ENCODE assay signal across 12 cellular contexts in the genomic region with DNA sequence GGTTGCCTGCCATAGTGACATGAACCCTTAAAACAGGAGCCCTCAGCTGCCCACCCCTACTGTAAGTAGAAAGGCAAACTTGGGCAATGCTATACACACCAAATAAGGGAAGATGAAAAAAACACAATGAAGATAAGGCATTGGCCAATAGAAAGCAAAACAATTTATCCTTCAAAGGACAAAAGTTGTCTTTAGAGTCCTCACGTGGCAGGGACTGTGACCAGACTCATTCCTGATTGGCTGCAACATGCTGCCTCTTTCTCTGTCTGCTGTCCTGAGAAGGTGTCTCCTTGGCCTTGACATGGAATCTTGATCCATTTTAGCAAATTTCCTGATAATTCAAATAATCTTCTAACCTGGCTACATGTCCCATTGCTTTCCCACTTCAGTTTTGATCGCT.
DNase-seq lines count a peak whose midpoint lies in the region; ATAC-seq, FAIRE-seq and TF ChIP-seq lines count a peak whose summit lies in the region.
"Had no signal": no experiment of that assay in that cellular context is flagged by ENCODE, and none has a peak within 500 bp of the region (broad histone marks: within the 10 kb centered on the region; RNA-seq: fewer than 3 reads in every experiment).

No MANE protein-coding gene starts in this region.

- dilution Hi-C loops in keratinocyte (cut with MboI; ENCODE audit: extremely low pct_ligation_motif_present, low sequenced_read_pairs): no loop called here

- no peaks in the 10 kb centered on the region for H3K4me1 Mint-ChIP-seq in CD4-positive, alpha-beta memory T cell

- H3K27ac Mint-ChIP-seq in CD4-positive, alpha-beta memory T cell: no peak overlapping the region

- H3K36me3 Mint-ChIP-seq in CD4-positive, alpha-beta memory T cell: peaks cover 46 to 62% of the 10 kb centered on the region in 2 donors

- POLR2A ChIA-PET in CD4-positive, alpha-beta memory T cell (lab: Charles Lee; ENCODE audit: partially characterized antibody): no interaction called here

- DNase-seq in DMS79 (lab: John Stamatoyannopoulos, UW) (peak; percentile 44), colonic mucosa (no peak), keratinocyte (ENCODE audit: low read depth, low spot score) (no peak), T1000 (lab: John Stamatoyannopoulos, UW) (no peak), hypothalamus (lab: John Stamatoyannopoulos, UW) (no peak)
- DNase-seq in CD4-positive, alpha-beta memory T cell: no peak
- DNase-seq: activated CD4-positive, alpha-beta T cell treated with anti-CD3 and anti-CD28 coated beads, Interleukin-2, amount 50 U/mL, for 1 hour; central memory CD4-positive, alpha-beta T cell; H7 had no signal

- H3K27me3 ChIP-seq in colonic mucosa (no peaks in the 10 kb centered on the region), keratinocyte (ENCODE audit: control insufficient read depth, extremely low read depth, insufficient read depth, low read length) (no peaks in the 10 kb centered on the region), skeletal muscle tissue (ENCODE audit: control insufficient read depth in 3 of 3, insufficient read depth in 3 of 3, low read length in 3 of 3) (no peaks in the 10 kb centered on the region)
- no peaks in the 10 kb centered on the region for H3K27me3 ChIP-seq in CD4-positive, alpha-beta memory T cell (ENCODE audit: insufficient read depth, low read length)

- H3K9me3 ChIP-seq in colonic mucosa (no peaks in the 10 kb centered on the region), keratinocyte (ENCODE audit: control insufficient read depth, low read depth, low read length) (no peaks in the 10 kb centered on the region), skeletal muscle tissue (ENCODE audit: control insufficient read depth in 3 of 3, low read length in 3 of 3) (no peaks in the 10 kb centered on the region)
- H3K9me3 ChIP-seq in CD4-positive, alpha-beta memory T cell (ENCODE audit: control insufficient read depth in 1 of 2, low read length in 2 of 2): no peaks in the 10 kb centered on the region

- H3K27me3 Mint-ChIP-seq in CD4-positive, alpha-beta memory T cell: no peaks in the 10 kb centered on the region

- ATAC-seq in GM21423 (IDR thresholded peaks at IDR 0.05; ENCODE audit: unreplicated experiment): no peak

- H3K9me3 Mint-ChIP-seq in CD4-positive, alpha-beta memory T cell: no peaks in the 10 kb centered on the region

- TF ChIP-seq CTCF in colonic mucosa (IDR thresholded peaks at IDR 0.05) (no peak), keratinocyte (optimal IDR thresholded peaks at IDR 0.05 in 1 of 3, IDR thresholded peaks at IDR 0.05 in 1 of 3, conservative IDR thresholded peaks at IDR 0.05 in 1 of 3; ENCODE audit: extremely low read depth in 1 of 3, insufficient read depth in 2 of 3, low read length in 3 of 3) (no peak)

- CTCF ChIA-PET in CD4-positive, alpha-beta memory T cell (lab: Charles Lee; ENCODE audit: partially characterized antibody): no interaction called here

- no peaks in the 10 kb centered on the region for H4K20me1 ChIP-seq in keratinocyte (ENCODE audit: control insufficient read depth, extremely low read depth, insufficient read depth, low read length)

- intact Hi-C loops in colonic mucosa (cut with DNase I): no loop called here
- intact Hi-C loops in CD4-positive, alpha-beta memory T cell (cut with micrococcal nuclease): no loop called here

- no peak overlapping the region for H3K4me2 ChIP-seq in keratinocyte (ENCODE audit: control insufficient read depth, extremely low read depth, insufficient read depth, low read depth, low read length)
- H3K4me2 ChIP-seq: PC-9 had no signal

- no peaks in the 10 kb centered on the region for H3K9me1 ChIP-seq in keratinocyte (ENCODE audit: control insufficient read depth, extremely low read depth, insufficient read depth, low read length)

- H3K4me3 ChIP-seq in colonic mucosa (no peak overlapping the region), keratinocyte (ENCODE audit: control insufficient read depth in 2 of 3, extremely low read depth in 1 of 3, insufficient read depth in 2 of 3, low read depth in 1 of 3, low read length in 3 of 3) (no peak overlapping the region), skeletal muscle tissue (ENCODE audit: low read length in 3 of 3) (no peak overlapping the region)
- no peak overlapping the region for H3K4me3 ChIP-seq in CD4-positive, alpha-beta memory T cell (ENCODE audit: low read length in 2 of 2)
- H3K4me3 ChIP-seq: PC-9 had no signal

- no peaks in the 10 kb centered on the region for H3K36me3 ChIP-seq in colonic mucosa
- H3K36me3 ChIP-seq in keratinocyte (ENCODE audit: control insufficient read depth in 2 of 2, extremely low read depth in 1 of 2, insufficient read depth in 2 of 2, low read length in 2 of 2): peaks cover 10 to 15% of the 10 kb centered on the region in 2 experiments
- H3K36me3 ChIP-seq in skeletal muscle tissue (ENCODE audit: control insufficient read depth in 3 of 3, insufficient read depth in 3 of 3, low read length in 3 of 3): peaks cover 3 to 26% (median 6%) of the 10 kb centered on the region in 3 donors
- peaks cover 4% of the 10 kb centered on the region for H3K36me3 ChIP-seq in CD4-positive, alpha-beta memory T cell (ENCODE audit: insufficient read depth, low read length)

- peak; percentile 20 for FAIRE-seq in keratinocyte (lab: Jason Lieb, UNC)

- no peaks in the 10 kb centered on the region for H3K79me2 ChIP-seq in keratinocyte (ENCODE audit: control insufficient read depth, insufficient read depth, low read length)

- H3K4me1 ChIP-seq in colonic mucosa (no peaks in the 10 kb centered on the region), keratinocyte (ENCODE audit: control insufficient read depth, extremely low read depth, insufficient read depth, low read length) (peaks cover 27% of the 10 kb centered on the region), skeletal muscle tissue (ENCODE audit: control insufficient read depth in 3 of 3, insufficient read depth in 3 of 3, low read length in 3 of 3) (peaks cover 26 to 31% (median 29%) of the 10 kb centered on the region in 3 donors)
- H3K4me1 ChIP-seq in CD4-positive, alpha-beta memory T cell (ENCODE audit: insufficient read depth, low read length): no peaks in the 10 kb centered on the region

- H3K9ac ChIP-seq in colonic mucosa (ENCODE audit: low read depth in 2 of 2, low read length in 2 of 2) (no peak overlapping the region), keratinocyte (ENCODE audit: control insufficient read depth, extremely low read depth, insufficient read depth, low read length) (no peak overlapping the region), skeletal muscle tissue (ENCODE audit: low read depth in 1 of 3, low read length in 3 of 3) (no peak overlapping the region)

- peak overlapping the region; percentile 41 for H3K27ac ChIP-seq in colonic mucosa
- H3K27ac ChIP-seq in keratinocyte (ENCODE audit: control insufficient read depth, insufficient read depth, low read length): peak overlapping the region; percentile 28
- H3K27ac ChIP-seq in skeletal muscle tissue (ENCODE audit: low read depth, low read length): peak overlapping the region; percentile 50
- H3K27ac ChIP-seq in CD4-positive, alpha-beta memory T cell (ENCODE audit: low read depth, low read length): no peak overlapping the region
- H3K27ac ChIP-seq: PC-9 had no signal

- no peak overlapping the region for H3K4me3 Mint-ChIP-seq in CD4-positive, alpha-beta memory T cell

- H2AFZ ChIP-seq in keratinocyte (ENCODE audit: control insufficient read depth, low read length): no peak overlapping the region
- H2AFZ ChIP-seq: PC-9 had no signal
